Comparison of ENCODE assay signal across 29 cellular contexts in the genomic region with DNA sequence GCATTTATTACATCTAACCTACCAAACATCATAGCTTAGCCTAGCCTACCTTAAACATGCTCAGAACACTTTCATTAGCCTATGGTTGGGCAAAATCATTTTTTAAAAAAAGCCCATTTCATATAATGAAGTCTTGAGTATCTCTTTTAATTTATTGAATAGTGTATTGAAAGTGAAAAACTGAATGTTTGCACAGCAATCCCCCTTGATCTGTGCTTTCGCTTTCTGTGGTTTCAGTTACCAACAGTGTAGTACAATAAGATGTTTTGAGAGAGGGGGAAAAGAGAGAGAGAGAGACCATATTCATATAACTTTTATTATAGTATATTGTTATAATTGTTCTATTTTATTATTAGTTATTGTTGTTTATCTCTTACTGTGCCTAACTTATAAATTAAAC.
"Had no signal": no experiment of that assay in that cellular context is flagged by ENCODE, and none has a peak within 500 bp of the region (broad histone marks: within the 10 kb centered on the region; RNA-seq: fewer than 3 reads in every experiment).

No MANE protein-coding gene starts in this region.

- H3K27me3 ChIP-seq: sigmoid colon had no signal

- H3K4me2 ChIP-seq: neural progenitor cell had no signal

- H3K4me3 ChIP-seq: esophagus muscularis mucosa, left lung, lower lobe of right lung, neural progenitor cell, psoas muscle, sigmoid colon, uterus had no signal

- H3K4me1 ChIP-seq: esophagus muscularis mucosa, left lung, lower lobe of right lung, neural progenitor cell, parathyroid adenoma, psoas muscle, sigmoid colon, uterus had no signal

- H2AFZ ChIP-seq: neural progenitor cell, parathyroid adenoma had no signal

- FAIRE-seq: bronchial epithelial cell, islet of Langerhans, small intestine had no signal

- H3K36me3 ChIP-seq: esophagus muscularis mucosa, left lung, lower lobe of right lung, neural progenitor cell, sigmoid colon, uterus, WERI-Rb-1 had no signal

- H3K9ac ChIP-seq: neural progenitor cell, parathyroid adenoma had no signal

- ATAC-seq: activated CD4-positive, CD25-positive, alpha-beta regulatory T cell treated with anti-CD3 and anti-CD28 coated beads, Interleukin-2, amount 50 U/mL, for 24 hours; activated T-cell treated with anti-CD3 and anti-CD28 coated beads, Interleukin-2, amount 50 U/mL, for 72 hours; left lung; lower lobe of right lung; natural killer cell; psoas muscle; stimulated activated memory B cell treated with anti-CD40 and anti-IgM and Interleukin-4, amounts not matched to agents 10 μg/mL and 1 μg/mL and 100 μg/mL, for 72 hours; stimulated activated naive CD8-positive, alpha-beta T cell treated with anti-CD3 and anti-CD28 coated beads, Interleukin-15, amount 100 ng/mL, for 72 hours had no signal

- H3K27ac ChIP-seq: esophagus muscularis mucosa, left lung, lower lobe of right lung, neural progenitor cell, parathyroid adenoma, psoas muscle, sigmoid colon, uterus, WERI-Rb-1 had no signal

- H3K9me3 ChIP-seq: esophagus muscularis mucosa, left lung, lower lobe of right lung, psoas muscle, sigmoid colon, uterus had no signal

- DNase-seq: activated CD4-positive, alpha-beta memory T cell treated with anti-CD3 and anti-CD28 coated beads, Interleukin-2, amount 10 ng/mL, durations not matched to agents 7 days and 5 days; activated naive CD4-positive, alpha-beta T cell treated with Interleukin-2 at 50 U/mL for 16 hours; activated T-cell treated with anti-CD3 and anti-CD28 coated beads, Interleukin-2, amount 50 U/mL, for 72 hours; anterior cingulate cortex; dermis blood vessel endothelial cell; effector CD4-positive, alpha-beta T cell; foreskin melanocyte; left lung; lower lobe of right lung; mesenchymal stem cell; natural killer cell; occipital lobe; psoas muscle; sigmoid colon; small intestine; stimulated activated CD4-positive, alpha-beta T cell treated with anti-CD3 and anti-CD28 coated beads, Interleukin-1b, Interleukin-23, amount 100 ng/mL, for 48 hours; stimulated activated CD4-positive, alpha-beta T cell treated with anti-CD3 and anti-CD28 coated beads, Interleukin-4, amount 100 ng/mL, for 4 hours; stimulated activated CD8-positive, alpha-beta memory T cell treated with anti-CD3 and anti-CD28 coated beads, Interleukin-4, amount 100 ng/mL, for 48 hours; stimulated activated naive CD8-positive, alpha-beta T cell treated with anti-CD3 and anti-CD28 coated beads, Interleukin-15, amount 100 ng/mL, for 72 hours; substantia nigra; uterus; WERI-Rb-1 had no signal

- H3K79me2 ChIP-seq: parathyroid adenoma had no signal
